Comparison of ENCODE assay signal across 8 cellular contexts in genomic region chr7:140673770-140674155, GRCh38. TPM values are rescaled to one million over a fixed set of nuclear protein-coding genes. Genes with fewer than 3 reads are reported as not detected.
DNase-seq lines count a peak whose midpoint lies in the region; ATAC-seq and TF ChIP-seq lines count a peak whose summit lies in the region.

No MANE protein-coding gene starts in this region.

- peak overlapping the region; percentile 83 for H3K27ac Mint-ChIP-seq in activated naive CD4-positive, alpha-beta T cell treated with anti-CD3 and anti-CD28 coated beads, Interleukin-2, amount 50 U/mL, for 24 hours
- no peak overlapping the region for H3K27ac Mint-ChIP-seq in chondrocyte (ENCODE audit: unreplicated experiment)

- H3K27me3 ChIP-seq in aorta (ENCODE audit: control insufficient read depth in 1 of 2, insufficient read depth in 2 of 2, low read length in 1 of 2): no peaks in the 10 kb centered on the region

- H3K4me1 Mint-ChIP-seq in activated naive CD4-positive, alpha-beta T cell treated with anti-CD3 and anti-CD28 coated beads, Interleukin-2, amount 50 U/mL, for 24 hours: peaks cover 44% of the 10 kb centered on the region
- H3K4me1 Mint-ChIP-seq in chondrocyte (ENCODE audit: low read depth): peaks cover 29% of the 10 kb centered on the region

- ATAC-seq in aorta (ENCODE audit: low FRiP score) (peak; percentile 37), HG02571 (IDR thresholded peaks at IDR 0.05; ENCODE audit: unreplicated experiment) (no peak), GM21381 (IDR thresholded peaks at IDR 0.05; ENCODE audit: unreplicated experiment) (no peak)

- H3K27ac ChIP-seq in mesodermal cell (ENCODE audit: low read depth, low read length, severe bottlenecking) (no peak overlapping the region), aorta (ENCODE audit: low read depth in 1 of 2, low read length in 2 of 2) (peak overlapping the region in 1 of 2 donors; percentile 53)

- peaks cover 11% of the 10 kb centered on the region for H3K36me3 Mint-ChIP-seq in activated naive CD4-positive, alpha-beta T cell treated with anti-CD3 and anti-CD28 coated beads, Interleukin-2, amount 50 U/mL, for 24 hours
- H3K36me3 Mint-ChIP-seq in chondrocyte (ENCODE audit: low read depth): peaks cover 10% of the 10 kb centered on the region

- 69 to 80% methylated on average over 15 to 18 of the region's 18 CpGs for WGBS in mesodermal cell (ENCODE audit: insufficient coverage in 2 of 2), 2 experiments
- 19 to 20% methylated on average over 18 of the region's 18 CpGs for WGBS in aorta, 2 donors

- H3K9me3 Mint-ChIP-seq in activated naive CD4-positive, alpha-beta T cell treated with anti-CD3 and anti-CD28 coated beads, Interleukin-2, amount 50 U/mL, for 24 hours: no peaks in the 10 kb centered on the region
- H3K9me3 Mint-ChIP-seq in chondrocyte (ENCODE audit: low read depth): no peaks in the 10 kb centered on the region

- H3K4me3 ChIP-seq in mesodermal cell (ENCODE audit: extremely low read depth, insufficient read depth, low read length, poor library complexity, severe bottlenecking) (peak overlapping the region; percentile 48), aorta (ENCODE audit: low read length in 2 of 2) (peak overlapping the region; percentile 72 to 95)

- intact Hi-C loops in aorta (cut with DNase I): loop anchor here in 1 of 2 donors (5.0 kb wide), 1 partner anchor 339 kb away; the partner anchor contains the start of gene MRPS33

- no peaks in the 10 kb centered on the region for H3K4me1 ChIP-seq in mesodermal cell (ENCODE audit: control insufficient read depth, insufficient read depth, low read length, poor library complexity, severe bottlenecking)
- no peaks in the 10 kb centered on the region for H3K4me1 ChIP-seq in aorta (ENCODE audit: control insufficient read depth in 1 of 2, insufficient read depth in 2 of 2, low read length in 2 of 2)

- peak overlapping the region; percentile 86 for H3K4me3 Mint-ChIP-seq in activated naive CD4-positive, alpha-beta T cell treated with anti-CD3 and anti-CD28 coated beads, Interleukin-2, amount 50 U/mL, for 24 hours
- H3K4me3 Mint-ChIP-seq in chondrocyte (ENCODE audit: unreplicated experiment): peak overlapping the region; percentile 76

- no peak for DNase-seq in activated naive CD4-positive, alpha-beta T cell treated with Interleukin-2 at 50 U/mL for 16 hours
- peak; percentile 77 for DNase-seq in chondrocyte (ENCODE audit: low spot score)
- DNase-seq in aorta: no peak
- DNase-seq in GM20000 (ENCODE audit: low spot score): no peak

- H3K9me3 ChIP-seq in mesodermal cell (ENCODE audit: control insufficient read depth, low read length): no peaks in the 10 kb centered on the region
- H3K9me3 ChIP-seq in aorta (ENCODE audit: control insufficient read depth, low read length): no peaks in the 10 kb centered on the region

- no peak for TF ChIP-seq CTCF in chondrocyte (IDR thresholded peaks at IDR 0.05)
- no peak for TF ChIP-seq CTCF in GM20000 (IDR thresholded peaks at IDR 0.05; ENCODE audit: extremely low read depth, missing control alignments)

- no peaks in the 10 kb centered on the region for H3K27me3 Mint-ChIP-seq in activated naive CD4-positive, alpha-beta T cell treated with anti-CD3 and anti-CD28 coated beads, Interleukin-2, amount 50 U/mL, for 24 hours
- H3K27me3 Mint-ChIP-seq in chondrocyte (ENCODE audit: low read depth): no peaks in the 10 kb centered on the region

- no peaks in the 10 kb centered on the region for H3K36me3 ChIP-seq in mesodermal cell (ENCODE audit: control insufficient read depth, insufficient read depth, low read length)
- H3K36me3 ChIP-seq in aorta (ENCODE audit: control insufficient read depth in 1 of 2, insufficient read depth in 2 of 2, low read length in 1 of 2): no peaks in the 10 kb centered on the region

RNA-seq across cellular contexts. Expression of gene ADCK2, which starts 1.0 kb away (rescaled TPM):
- total RNA-seq in chondrocyte (23.6 to 28.0 TPM (median 26.9 TPM) in 3 replicates), aorta (10 to 100 TPM; 12.9 to 15.8 TPM)
- 6.0 TPM for polyA plus RNA-seq in mesodermal cell (2013, experiment 1 of 2)
- 4.0 TPM for polyA plus RNA-seq in mesodermal cell (2013, experiment 2 of 2)
- polyA plus RNA-seq in aorta: 10 to 100 TPM; 10.9 to 14.9 TPM

RNA-seq across cellular contexts. Expression of gene NDUFB2, which starts 22.7 kb away (rescaled TPM):
- total RNA-seq in chondrocyte (186 to 198 TPM (median 193 TPM) in 3 replicates), aorta (100 to 1,000 TPM; 106 to 124 TPM)
- 199 TPM for polyA plus RNA-seq in mesodermal cell (2013, experiment 1 of 2)
- polyA plus RNA-seq in mesodermal cell (2013, experiment 2 of 2): 173 TPM
- 100 to 1,000 TPM; 227 to 615 TPM for polyA plus RNA-seq in aorta

RNA-seq across cellular contexts. Expression of gene DENND2A, which starts 33.1 kb away (rescaled TPM):
- total RNA-seq in chondrocyte: 6.5 to 16.3 TPM (median 16.0 TPM) in 3 replicates
- polyA plus RNA-seq in mesodermal cell (2013, experiment 1 of 2): 28.9 TPM
- 30.9 TPM for polyA plus RNA-seq in mesodermal cell (2013, experiment 2 of 2)
- 10 to 100 TPM in 1 of 2 donors, 1 to 10 TPM in 1; 5.9 to 19.2 TPM for total RNA-seq in aorta
- 1 to 10 TPM; 1.4 to 1.8 TPM for polyA plus RNA-seq in aorta
